8 cellular contexts compared by ENCODE assay signal in genomic region chr17:74780443-74781238, GRCh38. TPM values are rescaled to one million over a fixed set of nuclear protein-coding genes. Genes with fewer than 3 reads are reported as not detected.
DNase-seq lines count a peak whose midpoint lies in the region; ATAC-seq lines count a peak whose summit lies in the region.

No MANE protein-coding gene starts in this region.

- peaks cover 3% of the 10 kb centered on the region for H3K36me3 Mint-ChIP-seq in activated naive CD8-positive, alpha-beta T cell treated with anti-CD3 and anti-CD28 coated beads, Interleukin-2, amount 10 ng/mL, durations not matched to agents 7 days and 5 days

- peaks cover 59% of the 10 kb centered on the region for H3K4me1 Mint-ChIP-seq in activated naive CD8-positive, alpha-beta T cell treated with anti-CD3 and anti-CD28 coated beads, Interleukin-2, amount 10 ng/mL, durations not matched to agents 7 days and 5 days

- peak overlapping the region; percentile 65 for H3K4me3 Mint-ChIP-seq in activated naive CD8-positive, alpha-beta T cell treated with anti-CD3 and anti-CD28 coated beads, Interleukin-2, amount 10 ng/mL, durations not matched to agents 7 days and 5 days

- POLR2A ChIA-PET in activated naive CD8-positive, alpha-beta T cell treated with anti-CD3 and anti-CD28 coated beads, Interleukin-2, amount 10 ng/mL, durations not matched to agents 7 days and 5 days (lab: Charles Lee): interaction anchor here (0.7 to 2.9 kb wide), 9 partner anchors 10 to 43 kb away, joined by 3 to 15 read pairs (median 4); no protein-coding TSS in a partner anchor

- no peaks in the 10 kb centered on the region for H3K27me3 Mint-ChIP-seq in activated naive CD8-positive, alpha-beta T cell treated with anti-CD3 and anti-CD28 coated beads, Interleukin-2, amount 10 ng/mL, durations not matched to agents 7 days and 5 days

- DNase-seq in SIG-M5 treated with dmso at 0.1 percent for 504 hours (lab: John Stamatoyannopoulos, UW; ENCODE audit: unreplicated experiment): peak; percentile 71
- no peak for DNase-seq in SIG-M5 (lab: John Stamatoyannopoulos, UW)
- peak; percentile 88 for DNase-seq in NAMALWA (ENCODE audit: low spot score)
- DNase-seq in activated naive CD8-positive, alpha-beta T cell treated with anti-CD3 and anti-CD28 coated beads, Interleukin-2, amount 10 ng/mL, durations not matched to agents 7 days and 5 days: no peak
- DNase-seq in mucosa of gallbladder (ENCODE audit: low spot score): peak; percentile 34
- DNase-seq in activated gamma-delta T cell (lab: John Stamatoyannopoulos, UW): no peak
- DNase-seq in NK-92 treated with Interleukin-12 subunit alpha and Interleukin-12 subunit beta, amount 100 ng/mL, for 24 hours (lab: John Stamatoyannopoulos, UW): no peak

- peak overlapping the region; percentile 95 for H3K27ac Mint-ChIP-seq in activated naive CD8-positive, alpha-beta T cell treated with anti-CD3 and anti-CD28 coated beads, Interleukin-2, amount 10 ng/mL, durations not matched to agents 7 days and 5 days

- no peaks in the 10 kb centered on the region for H3K9me3 Mint-ChIP-seq in activated naive CD8-positive, alpha-beta T cell treated with anti-CD3 and anti-CD28 coated beads, Interleukin-2, amount 10 ng/mL, durations not matched to agents 7 days and 5 days

- ATAC-seq in activated naive CD8-positive, alpha-beta T cell treated with anti-CD3 and anti-CD28 coated beads, Interleukin-2, amount 10 ng/mL, durations not matched to agents 7 days and 5 days (ENCODE audit: low read depth): peak; percentile 16
- no peak for ATAC-seq in GM19023 (IDR thresholded peaks at IDR 0.05; ENCODE audit: unreplicated experiment)

RNA-seq across cellular contexts. Expression of gene NAT9, which starts 4.5 kb away (rescaled TPM):
- 10 to 100 TPM; 37.6 to 42.1 TPM for total RNA-seq in activated naive CD8-positive, alpha-beta T cell treated with anti-CD3 and anti-CD28 coated beads, Interleukin-2, amount 10 ng/mL, durations not matched to agents 7 days and 5 days
- total RNA-seq in mucosa of gallbladder: 43.7 TPM

RNA-seq across cellular contexts. Expression of gene NHERF1, which starts 32.2 kb away (rescaled TPM):
- total RNA-seq in activated naive CD8-positive, alpha-beta T cell treated with anti-CD3 and anti-CD28 coated beads, Interleukin-2, amount 10 ng/mL, durations not matched to agents 7 days and 5 days: 100 to 1,000 TPM; 241 to 244 TPM
- total RNA-seq in mucosa of gallbladder: 568 TPM

RNA-seq across cellular contexts. Expression of gene RAB37, which starts 43.6 kb away (rescaled TPM):
- total RNA-seq in activated naive CD8-positive, alpha-beta T cell treated with anti-CD3 and anti-CD28 coated beads, Interleukin-2, amount 10 ng/mL, durations not matched to agents 7 days and 5 days: 10 to 100 TPM; 24.7 to 27.5 TPM
- 5.1 TPM for total RNA-seq in mucosa of gallbladder

Comparison
In these comparisons a context has a peak if more than half of its experiments do, and no peak if none do; other contexts are left out.
1. DNase-seq: peak in SIG-M5 treated with dmso at 0.1 percent for 504 hours (single experiment), NAMALWA (single experiment) and mucosa of gallbladder (single experiment); none in SIG-M5 (single experiment), activated naive CD8-positive, alpha-beta T cell treated with anti-CD3 and anti-CD28 coated beads, Interleukin-2, amount 10 ng/mL, durations not matched to agents 7 days and 5 days (single experiment), activated gamma-delta T cell (single experiment) and NK-92 treated with Interleukin-12 subunit alpha and Interleukin-12 subunit beta, amount 100 ng/mL, for 24 hours (single experiment).